Comparison of ENCODE assay signal across 2 cellular contexts in genomic region chr4:185209031-185209851, GRCh38.
TF ChIP-seq lines count a peak whose summit lies in the region.

SNX25 (plus strand) TSS chr4:185209598; CDS start chr4:185209827, 229 bp downstream.

TF ChIP-seq in HEK293, 187 proteins besides CTCF, POLR2A, EP300 and RAD21 (continued from another document and continues in another):
- TF ChIP-seq ZNF280D (tag by site-specific recombination; IDR thresholded peaks at IDR 0.05) (no peak), ZNF335 (tag by site-specific recombination; conservative IDR thresholded peaks at IDR 0.05) (peak; percentile 80), ZNF48 (tag by site-specific recombination; IDR thresholded peaks at IDR 0.05) (no peak), ZNF391 (tag by site-specific recombination; IDR thresholded peaks at IDR 0.05; ENCODE audit: borderline replicate concordance, low read depth) (peak; percentile 32; the same call in 1 of the 2 replicates), PRDM10 (tag by site-specific recombination; IDR thresholded peaks at IDR 0.05) (peak; percentile 61), ZNF529 (tag by site-specific recombination; IDR thresholded peaks at IDR 0.05; ENCODE audit: insufficient replicate concordance) (no peak), ZBTB26 (tag by site-specific recombination; optimal IDR thresholded peaks at IDR 0.05) (peak; percentile 49), ZBTB8A (tag by site-specific recombination; IDR thresholded peaks at IDR 0.05) (peak; percentile 53), SP7 (tag by site-specific recombination; IDR thresholded peaks at IDR 0.05) (peak; percentile 67), IKZF3 (tag by site-specific recombination; IDR thresholded peaks at IDR 0.05) (0 out of 2 replicates have a peak, but pooled peaks have one; percentile 53), EGR2 (tag by site-specific recombination; IDR thresholded peaks at IDR 0.05; ENCODE audit: low read depth) (peak; percentile 64), ATF2 (tag by site-specific recombination; IDR thresholded peaks at IDR 0.05; ENCODE audit: low read depth) (no peak), KLF1 (tag by site-specific recombination; IDR thresholded peaks at IDR 0.05) (peak; percentile 51), ZNF548 (tag by site-specific recombination; IDR thresholded peaks at IDR 0.05) (no peak), PRDM1 (tag by site-specific recombination; IDR thresholded peaks at IDR 0.05) (peak; percentile 87), ZEB2 (tag by site-specific recombination; IDR thresholded peaks at IDR 0.05) (peak; percentile 76; the same call in 1 of the 2 replicates), ZNF704 (tag by site-specific recombination; IDR thresholded peaks at IDR 0.05) (no peak), GLI4 (tag by site-specific recombination; IDR thresholded peaks at IDR 0.05) (no peak)

TF ChIP-seq in GM12878, 131 proteins besides CTCF, POLR2A, EP300 and RAD21 (continued from another document):
- no peak for TF ChIP-seq CUX1 (IDR thresholded peaks at IDR 0.05; ENCODE audit: insufficient replicate concordance, low read depth, low read length)
- 0 out of 2 replicates have a peak, but pooled peaks have one; percentile 35 for TF ChIP-seq POLR2AphosphoS2 (IDR thresholded peaks at IDR 0.05; ENCODE audit: low read depth, low read length)
- no peak; the same call in none of the 2 replicates for TF ChIP-seq SMARCA5 (IDR thresholded peaks at IDR 0.05)
- TF ChIP-seq TBL1XR1 (IDR thresholded peaks at IDR 0.05; ENCODE audit: low read depth, low read length) = no peak
- TF ChIP-seq PKNOX1 (IDR thresholded peaks at IDR 0.05) = peak; percentile 96
- TF ChIP-seq NFXL1 (IDR thresholded peaks at IDR 0.05; ENCODE audit: borderline replicate concordance) = no peak
- TF ChIP-seq MYB (IDR thresholded peaks at IDR 0.05; ENCODE audit: borderline replicate concordance, low read depth, low read length) = no peak
- TF ChIP-seq NFIC (IDR thresholded peaks at IDR 0.05; ENCODE audit: low read depth, low read length) = no peak
- peak; percentile 54 to 97 for TF ChIP-seq EGR1 (IDR thresholded peaks at IDR 0.05; ENCODE audit: borderline replicate concordance in 1 of 2, low read depth in 2 of 2, low read length in 2 of 2)
- TF ChIP-seq TARDBP (IDR thresholded peaks at IDR 0.05; ENCODE audit: borderline replicate concordance) = no peak
- TF ChIP-seq ZNF622 (IDR thresholded peaks at IDR 0.05) = no peak
- no peak for TF ChIP-seq RFX5 (IDR thresholded peaks at IDR 0.05; ENCODE audit: low read depth, low read length)
- 0 out of 2 replicates have a peak, but pooled peaks have one; percentile 3 for TF ChIP-seq TCF12 (IDR thresholded peaks at IDR 0.05; ENCODE audit: low read depth, low read length)
- TF ChIP-seq SPI1 (IDR thresholded peaks at IDR 0.05; ENCODE audit: borderline replicate concordance, insufficient read depth, low read depth, low read length) = no peak; the same call in 1 of the 2 replicates
- TF ChIP-seq JUNB (IDR thresholded peaks at IDR 0.05) = no peak
- TF ChIP-seq NKRF (conservative IDR thresholded peaks at IDR 0.05) = peak; percentile 89
- no peak for TF ChIP-seq SMAD5 (IDR thresholded peaks at IDR 0.05; ENCODE audit: low read depth)
- TF ChIP-seq MTA2 (IDR thresholded peaks at IDR 0.05; ENCODE audit: low read depth) = no peak
- TF ChIP-seq YBX1 (IDR thresholded peaks at IDR 0.05) = no peak
- TF ChIP-seq NR2C2 (IDR thresholded peaks at IDR 0.05; ENCODE audit: borderline replicate concordance, control insufficient read depth, insufficient read length, low read depth) = no peak
- no peak for TF ChIP-seq ETV6 (conservative IDR thresholded peaks at IDR 0.05 in 1 of 2, IDR thresholded peaks at IDR 0.05 in 1 of 2; ENCODE audit: borderline replicate concordance in 1 of 2, low read depth in 1 of 2)
- TF ChIP-seq IRF4 (IDR thresholded peaks at IDR 0.05; ENCODE audit: low read depth, low read length) = no peak
- TF ChIP-seq SREBF1 (IDR thresholded peaks at IDR 0.05; ENCODE audit: low read length) = no peak
- no peak for TF ChIP-seq SMC3 (IDR thresholded peaks at IDR 0.05; ENCODE audit: borderline replicate concordance, low read length)
- peak; percentile 17; the same call in 1 of the 2 replicates for TF ChIP-seq PAX5 (IDR thresholded peaks at IDR 0.05; ENCODE audit: borderline replicate concordance, low read depth, low read length)
- TF ChIP-seq HDAC6 (IDR thresholded peaks at IDR 0.05; ENCODE audit: unreplicated experiment) = peak; percentile 26
- no peak for TF ChIP-seq BMI1 (IDR thresholded peaks at IDR 0.05; ENCODE audit: borderline replicate concordance)
- TF ChIP-seq ZBTB33 (IDR thresholded peaks at IDR 0.05) = no peak
- no peak for TF ChIP-seq ZNF384 (IDR thresholded peaks at IDR 0.05; ENCODE audit: borderline replicate concordance, low read depth, low read length)
- TF ChIP-seq ZNF207 (IDR thresholded peaks at IDR 0.05; ENCODE audit: borderline replicate concordance) = peak; percentile 49; the same call in 1 of the 2 replicates
